In the genomic region with DNA sequence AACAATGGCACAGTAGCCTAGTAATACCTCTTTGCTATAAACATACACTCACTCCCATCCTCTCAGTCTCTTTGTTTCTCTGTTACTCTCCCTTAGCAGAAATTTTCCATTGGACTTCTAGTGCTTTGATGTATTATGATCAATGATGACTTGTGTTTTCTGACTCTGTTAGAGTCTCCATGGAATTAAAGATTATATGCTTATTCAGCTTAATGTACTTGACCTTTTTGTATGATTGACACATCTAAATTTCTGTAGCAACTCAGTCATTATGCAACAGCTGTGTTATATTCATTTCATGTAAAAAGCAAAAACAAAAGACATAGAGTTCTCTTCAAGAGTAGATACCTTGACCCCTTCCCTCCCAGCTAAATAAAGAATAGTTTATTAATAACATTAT, we compare ENCODE assay signal across 24 cellular contexts.
DNase-seq lines count a peak whose midpoint lies in the region; ATAC-seq, FAIRE-seq and TF ChIP-seq lines count a peak whose summit lies in the region.
"Had no signal": no experiment of that assay in that cellular context is flagged by ENCODE, and none has a peak within 500 bp of the region (broad histone marks: within the 10 kb centered on the region; RNA-seq: fewer than 3 reads in every experiment).

No MANE protein-coding gene starts in this region.

- POLR2A ChIA-PET in A549 (lab: Yijun Ruan, JAX) = no interaction called here
- POLR2A ChIA-PET in K562 (lab: Yijun Ruan, JAX) = no interaction called here

- no peak overlapping the region for H2BK5ac ChIP-seq in trophoblast cell (ENCODE audit: low read depth, low read length, poor library complexity)

- H3K9me3 ChIP-seq in A549 (no peaks in the 10 kb centered on the region), K562 (replicated peaks; ENCODE audit: control insufficient read depth, insufficient read depth, low read depth, low read length) (0 out of 2 replicates have a peak, but pooled peaks cover 2% of the 10 kb centered on the region), trophoblast cell (ENCODE audit: insufficient read depth, low read depth, low read length) (no peaks in the 10 kb centered on the region)
- H3K9me3 ChIP-seq: BE2C; BLaER1 treated with 17β-estradiol and CSF1 and Interleukin-3, amounts not matched to agents 10 nM and 100 nM had no signal

- intact Hi-C loops in K562 (cut with micrococcal nuclease) = loop anchor here (10.0 kb wide), 1 partner anchor 57 kb away; no protein-coding TSS in a partner anchor

- H3K18ac ChIP-seq in trophoblast cell (ENCODE audit: low read length) = no peak overlapping the region

- H3K4me3 ChIP-seq in A549 = no peak overlapping the region
- no peak overlapping the region for H3K4me3 ChIP-seq in K562
- no peak overlapping the region for H3K4me3 ChIP-seq in trophoblast cell (ENCODE audit: low read depth, low read length)
- H3K4me3 ChIP-seq: BLaER1 treated with 17β-estradiol and CSF1 and Interleukin-3, amounts not matched to agents 10 nM and 100 nM had no signal

- no peak overlapping the region for H3K23ac ChIP-seq in trophoblast cell (ENCODE audit: low read length)

- DNase-seq in DMS153 (lab: John Stamatoyannopoulos, UW) (peak; percentile 1), DMS153 treated with DMSO at 0.1 percent for 48 hours (lab: John Stamatoyannopoulos, UW; ENCODE audit: unreplicated experiment) (no peak), A549 (ENCODE audit: low read depth in 1 of 2, low spot score in 1 of 2) (no peak), K562 (ENCODE audit: extremely low read depth in 1 of 4, low spot score in 3 of 4) (no peak), GM10266 (ENCODE audit: extremely low spot score) (no peak), trophoblast cell (no peak)
- DNase-seq: ACHN; AML-193; BE2C; Calu3; CD4-positive, alpha-beta T cell; CD8-positive, alpha-beta memory T cell; COR-L47; DMS79; EL; GDM1; GOT3 had no signal

- CTCF ChIA-PET in A549 (lab: Yijun Ruan, JAX) = interaction anchor here (0.6 kb wide), 1 partner anchor 360 kb away, joined by 3 read pairs; no protein-coding TSS in a partner anchor
- CTCF ChIA-PET in K562 (lab: Yijun Ruan, JAX; ENCODE audit: low intra/inter-chr PET ratio) = no interaction called here

- no peaks in the 10 kb centered on the region for H4K20me1 ChIP-seq in K562 (replicated peaks; ENCODE audit: control insufficient read depth, insufficient read depth, low read length)
- H4K20me1 ChIP-seq: BLaER1 treated with 17β-estradiol and CSF1 and Interleukin-3, amounts not matched to agents 10 nM and 100 nM had no signal

- TF ChIP-seq CTCF in A549 (IDR thresholded peaks at IDR 0.05) = no peak
- no peak for TF ChIP-seq CTCF in K562 (IDR thresholded peaks at IDR 0.05 in 2 of 3, conservative IDR thresholded peaks at IDR 0.05 in 1 of 3; ENCODE audit: insufficient read depth in 2 of 3, low read depth in 1 of 3, low read length in 3 of 3)
- no peak for TF ChIP-seq CTCF in GM10266 (IDR thresholded peaks at IDR 0.05; ENCODE audit: control insufficient read depth, insufficient read depth, low read depth, missing control alignments)

- H3K27me3 ChIP-seq in K562 (ENCODE audit: control insufficient read depth in 2 of 2, insufficient read depth in 2 of 2, low read length in 2 of 2) = no peaks in the 10 kb centered on the region
- no peaks in the 10 kb centered on the region for H3K27me3 ChIP-seq in trophoblast cell (ENCODE audit: insufficient read depth, low read length)
- H3K27me3 ChIP-seq: BE2C; BLaER1 treated with 17β-estradiol and CSF1 and Interleukin-3, amounts not matched to agents 10 nM and 100 nM had no signal

- no peak overlapping the region for H2AK5ac ChIP-seq in trophoblast cell (ENCODE audit: low read length)

- H3K79me1 ChIP-seq in trophoblast cell (ENCODE audit: low read length) = no peaks in the 10 kb centered on the region

- no peaks in the 10 kb centered on the region for H3K79me2 ChIP-seq in K562 (ENCODE audit: control insufficient read depth, insufficient read depth, low read length)
- H3K79me2 ChIP-seq in trophoblast cell (ENCODE audit: control insufficient read depth, insufficient read depth, low read length, poor library complexity) = no peaks in the 10 kb centered on the region

- no peaks in the 10 kb centered on the region for H3K9me1 ChIP-seq in K562 (ENCODE audit: control insufficient read depth, insufficient read depth, low read length)

- H3K14ac ChIP-seq in trophoblast cell (ENCODE audit: low read length) = no peak overlapping the region

- ATAC-seq in A549 = no peak
- no peak for ATAC-seq in K562
- ATAC-seq: HCT116 had no signal

- H3K4ac ChIP-seq in trophoblast cell (ENCODE audit: low read depth, low read length) = no peak overlapping the region

- TF ChIP-seq RAD21 in A549 (conservative IDR thresholded peaks at IDR 0.05 in 1 of 2, IDR thresholded peaks at IDR 0.05 in 1 of 2) (no peak), K562 (CRISPR knock-in tag; conservative IDR thresholded peaks at IDR 0.05 in 1 of 2, IDR thresholded peaks at IDR 0.05 in 1 of 2) (no peak)

- TF ChIP-seq EP300 in A549 (IDR thresholded peaks at IDR 0.05) = no peak
- TF ChIP-seq EP300 in K562 (IDR thresholded peaks at IDR 0.05; ENCODE audit: low read length) = no peak

- H2BK120ac ChIP-seq in trophoblast cell (ENCODE audit: insufficient read depth, low read length, poor library complexity) = no peak overlapping the region

- H4K91ac ChIP-seq in trophoblast cell (ENCODE audit: low read depth, low read length) = no peak overlapping the region

- no TSS peak for BruUV-seq in K562 (replicated peaks; lab: Mats Ljungman, UMichigan)

- FAIRE-seq in A549 (lab: Jason Lieb, UNC) (no peak), K562 (lab: Jason Lieb, UNC) (no peak)
- FAIRE-seq: A204.1, GM12891, GM18507, H54 had no signal

- H3K36me3 ChIP-seq in K562 (ENCODE audit: control insufficient read depth, insufficient read depth, low read length) (no peaks in the 10 kb centered on the region), trophoblast cell (ENCODE audit: control insufficient read depth in 1 of 2, insufficient read depth in 2 of 2, low read length in 2 of 2) (no peaks in the 10 kb centered on the region)
- H3K36me3 ChIP-seq: BE2C; BLaER1 treated with 17β-estradiol and CSF1 and Interleukin-3, amounts not matched to agents 10 nM and 100 nM had no signal

- in situ Hi-C loops in K562 (cut with MboI) = no loop called here

- H3K27ac ChIP-seq in A549 (no peak overlapping the region), K562 (ENCODE audit: extremely low read depth, low read depth, low read length) (no peak overlapping the region), trophoblast cell (ENCODE audit: low read depth, low read length) (no peak overlapping the region)
- H3K27ac ChIP-seq: 22Rv1; BLaER1 treated with 17β-estradiol and CSF1 and Interleukin-3, amounts not matched to agents 10 nM and 100 nM had no signal

- no peak overlapping the region for H4K8ac ChIP-seq in trophoblast cell (ENCODE audit: low read depth, low read length)

- H2BK12ac ChIP-seq in trophoblast cell (ENCODE audit: low read length) = no peak overlapping the region

- TF ChIP-seq POLR2A in A549 (IDR thresholded peaks at IDR 0.05; ENCODE audit: low read length) = no peak
- no peak for TF ChIP-seq POLR2A in K562 (conservative IDR thresholded peaks at IDR 0.05)

- H3K9ac ChIP-seq in K562 (ENCODE audit: insufficient read depth in 1 of 2, low read depth in 2 of 2, low read length in 2 of 2) = no peak overlapping the region
- no peak overlapping the region for H3K9ac ChIP-seq in trophoblast cell (ENCODE audit: low read length)
- H3K9ac ChIP-seq: BLaER1 treated with 17β-estradiol and CSF1 and Interleukin-3, amounts not matched to agents 10 nM and 100 nM had no signal

- no peak overlapping the region for H3K4me2 ChIP-seq in A549
- no peak overlapping the region for H3K4me2 ChIP-seq in K562 (ENCODE audit: insufficient read depth, low read length)
- no peak overlapping the region for H3K4me2 ChIP-seq in trophoblast cell (ENCODE audit: low read length)
- H3K4me2 ChIP-seq: BLaER1 treated with 17β-estradiol and CSF1 and Interleukin-3, amounts not matched to agents 10 nM and 100 nM had no signal

- H3K4me1 ChIP-seq in A549 (no peaks in the 10 kb centered on the region), K562 (replicated peaks in 1 of 2; ENCODE audit: control insufficient read depth in 2 of 2, insufficient read depth in 2 of 2, low read length in 2 of 2) (no peaks in the 10 kb centered on the region), trophoblast cell (ENCODE audit: control insufficient read depth in 1 of 2, insufficient read depth in 2 of 2, low read length in 2 of 2) (no peaks in the 10 kb centered on the region)
- H3K4me1 ChIP-seq: BE2C; BLaER1 treated with 17β-estradiol and CSF1 and Interleukin-3, amounts not matched to agents 10 nM and 100 nM had no signal

- H2AFZ ChIP-seq in K562 (ENCODE audit: low read depth, low read length) (no peak overlapping the region), trophoblast cell (ENCODE audit: insufficient read depth, low read length, poor library complexity) (no peak overlapping the region)

- H4K12ac ChIP-seq in trophoblast cell (ENCODE audit: low read depth, low read length) = no peak overlapping the region

TF ChIP-seq in A549, 52 proteins besides CTCF, POLR2A, EP300 and RAD21:
- peak; percentile 63 for TF ChIP-seq MAFK (IDR thresholded peaks at IDR 0.05; ENCODE audit: partially characterized antibody)
- TF ChIP-seq, protein P1, sequence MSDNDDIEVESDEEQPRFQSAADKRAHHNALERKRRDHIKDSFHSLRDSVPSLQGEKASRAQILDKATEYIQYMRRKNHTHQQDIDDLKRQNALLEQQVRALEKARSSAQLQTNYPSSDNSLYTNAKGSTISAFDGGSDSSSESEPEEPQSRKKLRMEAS (IDR thresholded peaks at IDR 0.05) = no peak

TF ChIP-seq in K562, 482 proteins besides CTCF, POLR2A, EP300 and RAD21:
- TF ChIP-seq MTF1 (CRISPR knock-in tag; IDR thresholded peaks at IDR 0.05; ENCODE audit: borderline replicate concordance) (no peak), ZNF316 (IDR thresholded peaks at IDR 0.05) (peak; percentile 67; the same call in 1 of the 2 replicates), C11orf30 (IDR thresholded peaks at IDR 0.05; ENCODE audit: low read depth) (peak; percentile 31; the same call in 1 of the 2 replicates), MEF2A (IDR thresholded peaks at IDR 0.05; ENCODE audit: control insufficient read depth, low read depth, low read length) (no peak)
